6 cellular contexts compared by ENCODE assay signal in genomic region chr17:4411201-4411600, GRCh38. TPM values are rescaled to one million over a fixed set of nuclear protein-coding genes. Genes with fewer than 3 reads are reported as not detected.
"Had no signal": no experiment of that assay in that cellular context is flagged by ENCODE, and none has a peak within 500 bp of the region (broad histone marks: within the 10 kb centered on the region; RNA-seq: fewer than 3 reads in every experiment).

No MANE protein-coding gene starts in this region.

- H2AFZ ChIP-seq: GM23338 had no signal

- DNase-seq: H9, HCEC 1CT had no signal

- H3K4me3 ChIP-seq: GM23338 had no signal

- H3K27ac ChIP-seq: HL-60 had no signal

- H3K4me2 ChIP-seq: GM23338 had no signal

RNA-seq across cellular contexts. Expression of gene SPNS3, which starts 22.5 kb away (rescaled TPM):
- polyA plus RNA-seq: GM23338, H1, HepG2 had no signal
